Comparison of ENCODE assay signal across 14 cellular contexts in genomic region chr19:38836438-38837303, GRCh38. TPM values are rescaled to one million over a fixed set of nuclear protein-coding genes. Genes with fewer than 3 reads are reported as not detected.
A peak's percentile ranks its signal among the peaks of the same experiment; 100 is the strongest.
DNase-seq lines count a peak whose midpoint lies in the region; ATAC-seq, FAIRE-seq and TF ChIP-seq lines count a peak whose summit lies in the region.
"Had no signal": no experiment of that assay in that cellular context is flagged by ENCODE, and none has a peak within 500 bp of the region (broad histone marks: within the 10 kb centered on the region; RNA-seq: fewer than 3 reads in every experiment).

No MANE protein-coding gene starts in this region.

- POLR2A ChIA-PET in activated CD4-positive, alpha-beta T cell treated with anti-CD3 and anti-CD28 coated beads for 36 hours (lab: Charles Lee) = interaction anchor here (0.6 to 1.2 kb wide), 4 partner anchors 8 to 29 kb away, joined by 3 to 5 read pairs (median 4); no protein-coding TSS in a partner anchor
- POLR2A ChIA-PET in Panc1 (lab: Charles Lee) = interaction anchor here (0.5 to 0.8 kb wide), 5 partner anchors 11 to 280 kb away, joined by 3 to 4 read pairs (median 3); no protein-coding TSS in a partner anchor

- H3K4me1 Mint-ChIP-seq in activated CD4-positive, alpha-beta T cell treated with anti-CD3 and anti-CD28 coated beads for 36 hours = peaks cover 45% of the 10 kb centered on the region

- no peak for ATAC-seq in activated CD4-positive, alpha-beta T cell treated with anti-CD3 and anti-CD28 coated beads for 36 hours
- no peak for ATAC-seq in Panc1

- H3K4me1 ChIP-seq in Panc1 (ENCODE audit: control insufficient read depth, insufficient read depth, low read length) (peaks cover 93% of the 10 kb centered on the region), skeletal muscle tissue (ENCODE audit: control insufficient read depth in 3 of 3, insufficient read depth in 3 of 3, low read length in 3 of 3) (peaks cover 60 to 73% (median 69%) of the 10 kb centered on the region in 3 donors)

- H3K36me3 Mint-ChIP-seq in activated CD4-positive, alpha-beta T cell treated with anti-CD3 and anti-CD28 coated beads for 36 hours (ENCODE audit: low read depth) = peaks cover 70% of the 10 kb centered on the region

- peak overlapping the region in 2 of 3 donors; percentile 34 to 51 for H3K9ac ChIP-seq in skeletal muscle tissue (ENCODE audit: low read depth in 1 of 3, low read length in 3 of 3)

- intact Hi-C loops in activated CD4-positive, alpha-beta T cell treated with anti-CD3 and anti-CD28 coated beads for 36 hours (cut with DNase I, micrococcal nuclease) = no loop called here
- intact Hi-C loops in Panc1 (cut with micrococcal nuclease; ENCODE audit: unreplicated experiment) = loop anchor here (5.0 to 10.0 kb wide), 2 partner anchors 184 to 322 kb away; no protein-coding TSS in a partner anchor

- no peak overlapping the region for H3K4me3 Mint-ChIP-seq in activated CD4-positive, alpha-beta T cell treated with anti-CD3 and anti-CD28 coated beads for 36 hours

- no peaks in the 10 kb centered on the region for H3K27me3 ChIP-seq in Panc1 (ENCODE audit: control insufficient read depth, insufficient read depth, low read length)
- no peaks in the 10 kb centered on the region for H3K27me3 ChIP-seq in skeletal muscle tissue (ENCODE audit: control insufficient read depth in 3 of 3, insufficient read depth in 3 of 3, low read length in 3 of 3)
- H3K27me3 ChIP-seq: SJCRH30 had no signal

- H3K9me3 ChIP-seq in Panc1 (ENCODE audit: control insufficient read depth, insufficient read depth, low read depth, low read length) (no peaks in the 10 kb centered on the region), skeletal muscle tissue (ENCODE audit: control insufficient read depth in 3 of 3, low read length in 3 of 3) (no peaks in the 10 kb centered on the region)
- H3K9me3 ChIP-seq: SJCRH30 had no signal

- no peaks in the 10 kb centered on the region for H3K27me3 Mint-ChIP-seq in activated CD4-positive, alpha-beta T cell treated with anti-CD3 and anti-CD28 coated beads for 36 hours

- CTCF ChIA-PET in activated CD4-positive, alpha-beta T cell treated with anti-CD3 and anti-CD28 coated beads for 36 hours (lab: Charles Lee) = no interaction called here
- CTCF ChIA-PET in Panc1 (lab: Charles Lee) = no interaction called here

- no peaks in the 10 kb centered on the region for H3K9me3 Mint-ChIP-seq in activated CD4-positive, alpha-beta T cell treated with anti-CD3 and anti-CD28 coated beads for 36 hours (ENCODE audit: low read depth)

- in situ Hi-C loops in Panc1 (cut with HindIII; ENCODE audit: low pct_unique_long_range_greater_than_20kb, low sequenced_read_pairs) = loop anchor here (5.0 kb wide), 1 partner anchor 69 kb away; no protein-coding TSS in a partner anchor

- no TSS peak for BruUV-seq in Panc1 (replicated peaks; lab: Mats Ljungman, UMichigan)

- H3K27ac Mint-ChIP-seq in activated CD4-positive, alpha-beta T cell treated with anti-CD3 and anti-CD28 coated beads for 36 hours = peak overlapping the region; percentile 69

- peaks cover 53% of the 10 kb centered on the region for H3K36me3 ChIP-seq in Panc1 (ENCODE audit: control insufficient read depth, insufficient read depth, low read length)
- H3K36me3 ChIP-seq in skeletal muscle tissue (ENCODE audit: control insufficient read depth in 3 of 3, insufficient read depth in 3 of 3, low read length in 3 of 3) = peaks cover 49 to 51% (median 49%) of the 10 kb centered on the region in 3 donors

- H3K4me3 ChIP-seq in Panc1 (ENCODE audit: low read depth in 2 of 2, low read length in 2 of 2) (no peak overlapping the region), skeletal muscle tissue (ENCODE audit: low read length in 3 of 3) (no peak overlapping the region)
- H3K4me3 ChIP-seq: SJCRH30 had no signal

- TF ChIP-seq CTCF in Panc1 (IDR thresholded peaks at IDR 0.05) = no peak

- peak overlapping the region; percentile 86 for H3K27ac ChIP-seq in Panc1 (ENCODE audit: low read length)
- peak overlapping the region; percentile 91 for H3K27ac ChIP-seq in epithelial cell of prostate
- peak overlapping the region; percentile 92 for H3K27ac ChIP-seq in skeletal muscle tissue (ENCODE audit: low read depth, low read length)
- H3K27ac ChIP-seq: SJCRH30 had no signal

- DNase-seq in activated CD4-positive, alpha-beta T cell treated with anti-CD3 and anti-CD28 coated beads for 36 hours = no peak
- no peak for DNase-seq in activated CD4-positive, alpha-beta T cell treated with anti-CD3 and anti-CD28 coated beads, Interleukin-2, amount 50 U/mL, for 48 hours
- no peak for DNase-seq in Panc1 (ENCODE audit: low read depth, low spot score)
- no peak for DNase-seq in epithelial cell of prostate (ENCODE audit: low read depth, low spot score)
- no peak for DNase-seq in urothelium cell line (ENCODE audit: low spot score)
- no peak for DNase-seq in C1 segment of cervical spinal cord (lab: John Stamatoyannopoulos, UW)
- no peak for DNase-seq in SW480 (ENCODE audit: low spot score)
- DNase-seq: GF-D8; KBM-7; stimulated activated CD4-positive, alpha-beta T cell treated with anti-CD3 and anti-CD28 coated beads, Interleukin-12 subunit alpha, Interleukin-12 subunit beta, amount 100 ng/mL, for 4 hours had no signal

- no peak for FAIRE-seq in urothelium cell line (lab: Jason Lieb, UNC)

RNA-seq across cellular contexts. Expression of gene ECH1, which starts 5.1 kb away (rescaled TPM):
- 100 to 1,000 TPM; 114 to 154 TPM for total RNA-seq in activated CD4-positive, alpha-beta T cell treated with anti-CD3 and anti-CD28 coated beads for 36 hours
- total RNA-seq in Panc1 (2021; ENCODE audit: unreplicated experiment) (945 TPM), skeletal muscle tissue (36.5 TPM)
- 2,203 TPM for polyA plus RNA-seq in Panc1 (2012; ENCODE audit: insufficient read length)

RNA-seq across cellular contexts. Expression of gene HNRNPL, which starts 13.1 kb away (rescaled TPM):
- total RNA-seq in activated CD4-positive, alpha-beta T cell treated with anti-CD3 and anti-CD28 coated beads for 36 hours = 100 to 1,000 TPM; 714 to 722 TPM
- total RNA-seq in Panc1 (2021; ENCODE audit: unreplicated experiment) (749 TPM), skeletal muscle tissue (195 TPM)
- 460 TPM for polyA plus RNA-seq in Panc1 (2012; ENCODE audit: insufficient read length)

RNA-seq across cellular contexts. Expression of gene LGALS4, which starts 23.9 kb away (rescaled TPM):
- 1 to 10 TPM in 1 of 2 experiments, under 1 TPM in 1; 0.59 to 1.1 TPM for total RNA-seq in activated CD4-positive, alpha-beta T cell treated with anti-CD3 and anti-CD28 coated beads for 36 hours
- total RNA-seq in Panc1 (2021; ENCODE audit: unreplicated experiment) (3.9 TPM), skeletal muscle tissue (not detected)
- 7.6 TPM for polyA plus RNA-seq in Panc1 (2012; ENCODE audit: insufficient read length)
- total RNA-seq: myocyte had no signal

RNA-seq across cellular contexts. Expression of gene RINL, which starts 41.4 kb away (rescaled TPM):
- total RNA-seq in activated CD4-positive, alpha-beta T cell treated with anti-CD3 and anti-CD28 coated beads for 36 hours = 10 to 100 TPM; 85.8 to 90.3 TPM
- total RNA-seq in Panc1 (2021; ENCODE audit: unreplicated experiment) = 1.3 TPM
- polyA plus RNA-seq in Panc1 (2012; ENCODE audit: insufficient read length) = 1.6 TPM
- total RNA-seq in skeletal muscle tissue = 3.7 TPM

RNA-seq across cellular contexts. Expression of gene LGALS7B, which starts 47.7 kb away (rescaled TPM):
- total RNA-seq in activated CD4-positive, alpha-beta T cell treated with anti-CD3 and anti-CD28 coated beads for 36 hours = not detected
- total RNA-seq in Panc1 (2021; ENCODE audit: unreplicated experiment) = 3.6 TPM
- polyA plus RNA-seq in Panc1 (2012; ENCODE audit: insufficient read length) = 8.1 TPM
- total RNA-seq in skeletal muscle tissue = not detected
- total RNA-seq: aorta, myocyte, SJCRH30 had no signal
- polyA plus RNA-seq: aorta had no signal
